ENCODE assay signal across 9 cellular contexts in the genomic region with DNA sequence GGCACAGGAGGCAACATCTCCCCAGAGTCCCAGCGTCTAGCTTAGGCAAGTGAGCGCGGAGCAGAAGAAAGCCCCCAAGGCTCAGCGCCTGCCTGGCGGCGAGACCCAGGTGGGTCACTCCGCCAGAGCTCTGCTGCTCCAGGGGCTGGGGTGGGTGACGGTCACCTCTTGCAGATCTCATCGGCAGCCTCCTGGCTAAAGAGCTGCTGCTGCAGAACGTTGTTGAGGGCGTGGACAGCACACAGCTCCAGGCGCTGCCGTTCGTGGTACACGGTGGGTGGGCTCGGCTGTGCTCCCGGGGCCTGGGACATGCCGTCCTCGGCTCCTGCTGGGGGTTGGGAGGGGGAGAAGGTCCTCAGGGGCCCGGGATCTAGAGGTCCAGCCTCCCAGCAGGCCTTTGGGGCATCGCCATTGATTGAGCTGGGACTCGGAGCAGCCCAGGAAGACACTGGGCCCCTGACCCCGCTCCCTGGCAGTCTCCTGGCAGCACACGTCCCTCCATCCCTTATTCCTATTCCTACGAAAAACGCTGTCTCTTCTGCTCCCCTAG. TPM values are rescaled to one million over a fixed set of nuclear protein-coding genes. Genes with fewer than 3 reads are reported as not detected.
DNase-seq lines count a peak whose midpoint lies in the region; ATAC-seq, FAIRE-seq and TF ChIP-seq lines count a peak whose summit lies in the region.
"Had no signal": no experiment of that assay in that cellular context is flagged by ENCODE, and none has a peak within 500 bp of the region (broad histone marks: within the 10 kb centered on the region; RNA-seq: fewer than 3 reads in every experiment).

No MANE protein-coding gene starts in this region.

- H2AFZ ChIP-seq in astrocyte (ENCODE audit: low read depth, low read length) = peak overlapping the region; percentile 58

- H3K9me3 ChIP-seq in astrocyte (ENCODE audit: insufficient read depth, low read depth, low read length) (no peaks in the 10 kb centered on the region), thymus (ENCODE audit: control insufficient read depth) (no peaks in the 10 kb centered on the region)

- H3K4me3 Mint-ChIP-seq in astrocyte (ENCODE audit: unreplicated experiment) = no peak overlapping the region

- H3K4me2 ChIP-seq in astrocyte (ENCODE audit: low read length) = peak overlapping the region; percentile 99

- H3K9ac ChIP-seq in astrocyte (ENCODE audit: low read length) = peak overlapping the region; percentile 84

- FAIRE-seq in astrocyte (lab: Jason Lieb, UNC) = no peak

- H3K36me3 ChIP-seq in astrocyte (ENCODE audit: insufficient read depth, low read length) = no peaks in the 10 kb centered on the region
- peaks cover 4% of the 10 kb centered on the region for H3K36me3 ChIP-seq in thymus (ENCODE audit: control insufficient read depth, insufficient read depth)

- 90% methylated on average over 26 of the region's 26 CpGs for WGBS in thymus

- peaks cover 29% of the 10 kb centered on the region for H3K9me3 Mint-ChIP-seq in astrocyte (ENCODE audit: unreplicated experiment)

- peaks cover 9% of the 10 kb centered on the region for H3K79me2 ChIP-seq in astrocyte (ENCODE audit: insufficient read depth, low read length)

- H3K36me3 Mint-ChIP-seq in astrocyte (ENCODE audit: low read depth, unreplicated experiment) = no peaks in the 10 kb centered on the region

- DNase-seq in NCI-H748 (lab: John Stamatoyannopoulos, UW; ENCODE audit: unreplicated experiment) = peak; percentile 79
- no peak for DNase-seq in NCI-H748 treated with DMSO at 0.1 percent for 48 hours (lab: John Stamatoyannopoulos, UW)
- DNase-seq in astrocyte (ENCODE audit: low read depth) = no peak
- DNase-seq in left lobe of liver (ENCODE audit: low spot score) = peak; percentile 48
- DNase-seq in LoVo (ENCODE audit: low spot score) = no peak

- H3K27me3 ChIP-seq in astrocyte (ENCODE audit: insufficient read depth, low read length) = no peaks in the 10 kb centered on the region
- H3K27me3 ChIP-seq in thymus (ENCODE audit: control insufficient read depth, insufficient read depth) = no peaks in the 10 kb centered on the region

- ATAC-seq in left lobe of liver (no peak), GM21515 (IDR thresholded peaks at IDR 0.05; ENCODE audit: unreplicated experiment) (no peak), HG03520 (IDR thresholded peaks at IDR 0.05; ENCODE audit: unreplicated experiment) (no peak)

- H3K27me3 Mint-ChIP-seq in astrocyte (ENCODE audit: low read depth, unreplicated experiment) = no peaks in the 10 kb centered on the region

- H3K4me3 ChIP-seq in astrocyte (ENCODE audit: insufficient read depth, low read depth, low read length) = peak overlapping the region; percentile 76
- H3K4me3 ChIP-seq in thymus (ENCODE audit: low read length) = peak overlapping the region; percentile 72

- no peaks in the 10 kb centered on the region for H3K4me1 Mint-ChIP-seq in astrocyte (ENCODE audit: low read depth, unreplicated experiment)

- H3K27ac Mint-ChIP-seq in astrocyte (ENCODE audit: unreplicated experiment) = no peak overlapping the region

- H4K20me1 ChIP-seq in astrocyte (ENCODE audit: insufficient read depth, low read length) = no peaks in the 10 kb centered on the region

- peak overlapping the region; percentile 45 for H3K27ac ChIP-seq in astrocyte (ENCODE audit: low read depth, low read length)
- no peak overlapping the region for H3K27ac ChIP-seq in thymus (ENCODE audit: low read depth)

- peaks cover 4% of the 10 kb centered on the region for H3K4me1 ChIP-seq in astrocyte (ENCODE audit: insufficient read depth, low read length)
- H3K4me1 ChIP-seq in thymus (ENCODE audit: control insufficient read depth, insufficient read depth, low read length) = peaks cover 9% of the 10 kb centered on the region

- TF ChIP-seq CTCF in astrocyte (IDR thresholded peaks at IDR 0.05; ENCODE audit: insufficient read depth, low read depth, low read length) = no peak

RNA-seq across cellular contexts. Expression of a gene that starts 0.8 kb away (rescaled TPM):
- total RNA-seq in astrocyte = not detected in 2 replicates
- total RNA-seq in left lobe of liver = 22.8 TPM
- polyA plus RNA-seq in thymus = 51.2 TPM

RNA-seq across cellular contexts. Expression of a gene that starts 3.5 kb away (rescaled TPM):
- total RNA-seq in astrocyte (not detected in 2 replicates), left lobe of liver (61.1 TPM)
- 0.50 TPM for polyA plus RNA-seq in thymus
- total RNA-seq: SK-MEL-5 had no signal

RNA-seq across cellular contexts. Expression of a gene that starts 33.5 kb away (rescaled TPM):
- total RNA-seq in astrocyte = not detected in 2 replicates
- total RNA-seq in left lobe of liver = 1.8 TPM
- 3.4 TPM for polyA plus RNA-seq in thymus

RNA-seq across cellular contexts. Expression of a gene that starts 33.9 kb away (rescaled TPM):
- not detected in 2 replicates for total RNA-seq in astrocyte
- 55.2 TPM for total RNA-seq in left lobe of liver
- polyA plus RNA-seq in thymus = 62.6 TPM

RNA-seq across cellular contexts. Expression of a gene that starts 58.0 kb away (rescaled TPM):
- total RNA-seq in astrocyte (not detected in 2 replicates), left lobe of liver (0.53 TPM)
- polyA plus RNA-seq in thymus = 0.57 TPM

Comparison
In these comparisons a context has a peak if more than half of its experiments do, and no peak if none do; other contexts are left out.
1. DNase-seq: peak in NCI-H748 (single experiment) and left lobe of liver (single experiment); none in NCI-H748 treated with DMSO at 0.1 percent for 48 hours (single experiment), astrocyte (single experiment) and LoVo (single experiment).
2. RNA of a gene that starts 0.8 kb away (total RNA-seq): 22.8 TPM in left lobe of liver (single experiment); not detected in astrocyte; every median in the first group is over 10 times any median in the second.
3. RNA of a gene that starts 3.5 kb away (total RNA-seq): 61.1 TPM in left lobe of liver (single experiment); not detected in astrocyte; every median in the first group is over 10 times any median in the second.